ENCODE assay signal across 8 cellular contexts in the genomic region with DNA sequence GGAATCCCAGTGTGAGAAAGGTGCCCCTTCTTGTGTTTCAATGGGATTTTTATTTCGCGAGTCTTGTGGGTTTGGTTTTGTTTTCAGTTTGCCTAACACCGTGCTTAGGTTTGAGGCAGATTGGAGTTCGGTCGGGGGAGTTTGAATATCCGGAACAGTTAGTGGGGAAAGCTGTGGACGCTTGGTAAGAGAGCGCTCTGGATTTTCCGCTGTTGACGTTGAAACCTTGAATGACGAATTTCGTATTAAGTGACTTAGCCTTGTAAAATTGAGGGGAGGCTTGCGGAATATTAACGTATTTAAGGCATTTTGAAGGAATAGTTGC. TPM values are rescaled to one million over a fixed set of nuclear protein-coding genes. Genes with fewer than 3 reads are reported as not detected.
DNase-seq lines count a peak whose midpoint lies in the region; ATAC-seq lines count a peak whose summit lies in the region.

No MANE protein-coding gene starts in this region.

- no peaks in the 10 kb centered on the region for H3K27me3 Mint-ChIP-seq in activated T-cell treated with anti-CD3 and anti-CD28 coated beads, Interleukin-2, amount 50 U/mL, for 4 hours (ENCODE audit: low read depth)

- no peaks in the 10 kb centered on the region for H3K9me3 Mint-ChIP-seq in activated T-cell treated with anti-CD3 and anti-CD28 coated beads, Interleukin-2, amount 50 U/mL, for 4 hours

- H3K36me3 Mint-ChIP-seq in activated T-cell treated with anti-CD3 and anti-CD28 coated beads, Interleukin-2, amount 50 U/mL, for 4 hours (ENCODE audit: insufficient read depth), result peaks cover 24% of the 10 kb centered on the region

- ATAC-seq in HG03045 (IDR thresholded peaks at IDR 0.05; ENCODE audit: unreplicated experiment), result peak; percentile 15
- ATAC-seq in activated T-cell treated with anti-CD3 and anti-CD28 coated beads, Interleukin-2, amount 50 U/mL, for 4 hours, result peak; percentile 54 to 57

- peak overlapping the region; percentile 90 for H3K4me3 Mint-ChIP-seq in activated T-cell treated with anti-CD3 and anti-CD28 coated beads, Interleukin-2, amount 50 U/mL, for 4 hours

- peak; percentile 21 for DNase-seq in EL
- DNase-seq in activated T-cell treated with anti-CD3 and anti-CD28 coated beads, Interleukin-2, amount 50 U/mL, for 4 hours, result peak; percentile 23
- peak; percentile 12 for DNase-seq in hepatic stellate cell (ENCODE audit: low spot score)
- peak; percentile 59 for DNase-seq in stimulated activated CD4-positive, alpha-beta T cell treated with anti-CD3 and anti-CD28 coated beads, Interleukin-15, amount 100 ng/mL, for 24 hours
- no peak for DNase-seq in NCI-H526 treated with DMSO at 0.1 percent for 48 hours (lab: John Stamatoyannopoulos, UW)
- no peak for DNase-seq in NCI-H2029 treated with DMSO at 0.1 percent for 48 hours (lab: John Stamatoyannopoulos, UW)
- DNase-seq in activated CD4-positive, CD25-positive, alpha-beta regulatory T cell treated with anti-CD3 and anti-CD28 coated beads, Interleukin-2, amount 50 U/mL, for 72 hours, result no peak

- H3K4me1 Mint-ChIP-seq in activated T-cell treated with anti-CD3 and anti-CD28 coated beads, Interleukin-2, amount 50 U/mL, for 4 hours (ENCODE audit: low read depth), result peaks cover 36% of the 10 kb centered on the region

RNA-seq across cellular contexts. Expression of a gene that starts 0.6 kb away (rescaled TPM):
- total RNA-seq in activated T-cell treated with anti-CD3 and anti-CD28 coated beads, Interleukin-2, amount 50 U/mL, for 4 hours, result 1,000 to 10,000 TPM; 1,915 to 2,057 (median 1,991) TPM

RNA-seq across cellular contexts. Expression of a gene that starts 28.2 kb away (rescaled TPM):
- 100 to 1,000 TPM in 2 of 3 donors, 10 to 100 TPM in 1; 78.4 to 122 (median 103) TPM for total RNA-seq in activated T-cell treated with anti-CD3 and anti-CD28 coated beads, Interleukin-2, amount 50 U/mL, for 4 hours

RNA-seq across cellular contexts. Expression of a gene that starts 33.9 kb away (rescaled TPM):
- total RNA-seq in activated T-cell treated with anti-CD3 and anti-CD28 coated beads, Interleukin-2, amount 50 U/mL, for 4 hours, result 10 to 100 TPM; 24.7 to 34.0 (median 31.0) TPM

Comparison
In these comparisons a context has a peak if more than half of its experiments do, and no peak if none do; other contexts are left out.
1. DNase-seq: peak in EL (single experiment), activated T-cell treated with anti-CD3 and anti-CD28 coated beads, Interleukin-2, amount 50 U/mL, for 4 hours (single experiment), hepatic stellate cell (single experiment) and stimulated activated CD4-positive, alpha-beta T cell treated with anti-CD3 and anti-CD28 coated beads, Interleukin-15, amount 100 ng/mL, for 24 hours (single experiment); none in NCI-H526 treated with DMSO at 0.1 percent for 48 hours (single experiment), NCI-H2029 treated with DMSO at 0.1 percent for 48 hours (single experiment) and activated CD4-positive, CD25-positive, alpha-beta regulatory T cell treated with anti-CD3 and anti-CD28 coated beads, Interleukin-2, amount 50 U/mL, for 72 hours (single experiment).